26 cellular contexts compared by ENCODE assay signal in genomic region chr12:122060069-122060468, GRCh38. TPM values are rescaled to one million over a fixed set of nuclear protein-coding genes. Genes with fewer than 3 reads are reported as not detected.
DNase-seq lines count a peak whose midpoint lies in the region; ATAC-seq and TF ChIP-seq lines count a peak whose summit lies in the region.
"Had no signal": no experiment of that assay in that cellular context is flagged by ENCODE, and none has a peak within 500 bp of the region (broad histone marks: within the 10 kb centered on the region; RNA-seq: fewer than 3 reads in every experiment).

No MANE protein-coding gene starts in this region.

- WGBS in right cardiac atrium: 40% methylated on average over 20 of the region's 20 CpGs
- no CpG with 5 or more reads among the region's 20 CpGs for WGBS in trophoblast cell (ENCODE audit: extremely low coverage, insufficient coverage, insufficient read length)

- no peak overlapping the region for H2AFZ ChIP-seq in trophoblast cell (ENCODE audit: insufficient read depth, low read length, poor library complexity)

- no peak overlapping the region for H3K23ac ChIP-seq in trophoblast cell (ENCODE audit: low read length)

- no peak overlapping the region for H4K91ac ChIP-seq in trophoblast cell (ENCODE audit: low read depth, low read length)

- no peaks in the 10 kb centered on the region for H3K79me2 ChIP-seq in trophoblast cell (ENCODE audit: control insufficient read depth, insufficient read depth, low read length, poor library complexity)

- no peak overlapping the region for H3K18ac ChIP-seq in trophoblast cell (ENCODE audit: low read length)

- H3K9me3 Mint-ChIP-seq in activated T-helper 2 cell treated with anti-CD3 and anti-CD28 coated beads, Interferon-gamma antibody, Interleukin-2, Interleukin-4, amounts not matched to agents 10 μg/mL and 5 μg/mL and 100 μg/mL, durations not matched to agents 14 hours and 24 hours and 36 hours: no peaks in the 10 kb centered on the region
- H3K9me3 Mint-ChIP-seq: activated naive CD8-positive, alpha-beta T cell treated with anti-CD3 and anti-CD28 coated beads, Interleukin-2, amount 10 ng/mL, durations not matched to agents 7 days and 5 days; mesothelial cell of epicardium; natural killer cell had no signal

- H3K27ac ChIP-seq in right cardiac atrium (ENCODE audit: low read length): no peak overlapping the region
- no peak overlapping the region for H3K27ac ChIP-seq in trophoblast cell (ENCODE audit: low read depth, low read length)
- H3K27ac ChIP-seq in tibial artery: peak overlapping the region; percentile 11 to 30
- H3K27ac ChIP-seq: thyroid gland had no signal

- peaks cover 12% of the 10 kb centered on the region for H3K79me1 ChIP-seq in trophoblast cell (ENCODE audit: low read length)

- no peak overlapping the region for H4K8ac ChIP-seq in trophoblast cell (ENCODE audit: low read depth, low read length)

- H3K4me1 ChIP-seq in NT2/D1 (ENCODE audit: insufficient read depth, insufficient read length) (peaks cover 17% of the 10 kb centered on the region), right cardiac atrium (ENCODE audit: control insufficient read depth, insufficient read depth, low read length) (peaks cover 15% of the 10 kb centered on the region), trophoblast cell (ENCODE audit: control insufficient read depth in 1 of 2, insufficient read depth in 2 of 2, low read length in 2 of 2) (peaks cover 30 to 34% of the 10 kb centered on the region in 2 experiments), tibial artery (peaks cover 6 to 39% (median 32%) of the 10 kb centered on the region in 4 donors)

- H3K4ac ChIP-seq in trophoblast cell (ENCODE audit: low read depth, low read length): no peak overlapping the region

- H3K9ac ChIP-seq in NT2/D1 (ENCODE audit: insufficient read length, low read depth): peak overlapping the region; percentile 36
- H3K9ac ChIP-seq in trophoblast cell (ENCODE audit: low read length): no peak overlapping the region

- H3K27me3 ChIP-seq in NT2/D1 (ENCODE audit: insufficient read depth, insufficient read length) (no peaks in the 10 kb centered on the region), right cardiac atrium (ENCODE audit: control insufficient read depth, insufficient read depth) (no peaks in the 10 kb centered on the region), trophoblast cell (ENCODE audit: insufficient read depth, low read length) (no peaks in the 10 kb centered on the region), tibial artery (no peaks in the 10 kb centered on the region)
- H3K27me3 ChIP-seq: BLaER1 treated with 17β-estradiol and CSF1 and Interleukin-3, amounts not matched to agents 10 nM and 100 nM; thyroid gland had no signal

- H3K9me3 ChIP-seq in NT2/D1 (ENCODE audit: insufficient read depth, low read length): no peaks in the 10 kb centered on the region
- H3K9me3 ChIP-seq in right cardiac atrium (ENCODE audit: control insufficient read depth, low read length): no peaks in the 10 kb centered on the region
- H3K9me3 ChIP-seq in trophoblast cell (ENCODE audit: insufficient read depth, low read depth, low read length): no peaks in the 10 kb centered on the region
- H3K9me3 ChIP-seq in tibial artery: no peaks in the 10 kb centered on the region
- H3K9me3 ChIP-seq: BLaER1 treated with 17β-estradiol and CSF1 and Interleukin-3, amounts not matched to agents 10 nM and 100 nM; thyroid gland had no signal

- TF ChIP-seq CTCF in tibial artery (IDR thresholded peaks at IDR 0.05): no peak

- no peak for ATAC-seq in right cardiac atrium
- no peak for ATAC-seq in GM19324 (IDR thresholded peaks at IDR 0.05; ENCODE audit: low FRiP score, unreplicated experiment)
- ATAC-seq in HG02642 (IDR thresholded peaks at IDR 0.05; ENCODE audit: poor library complexity, unreplicated experiment): no peak
- ATAC-seq: activated CD4-positive, alpha-beta T cell treated with anti-CD3 and anti-CD28 coated beads for 36 hours; natural killer cell had no signal

- no peak overlapping the region for H2BK12ac ChIP-seq in trophoblast cell (ENCODE audit: low read length)

- peaks cover 37% of the 10 kb centered on the region for H3K36me3 ChIP-seq in NT2/D1 (ENCODE audit: insufficient read depth, insufficient read length, low read length)
- H3K36me3 ChIP-seq in trophoblast cell (ENCODE audit: control insufficient read depth in 1 of 2, insufficient read depth in 2 of 2, low read length in 2 of 2): peaks cover 4 to 9% of the 10 kb centered on the region in 2 experiments
- peaks cover 0 to 60% (median 35%) of the 10 kb centered on the region in 3 donors for H3K36me3 ChIP-seq in tibial artery
- H3K36me3 ChIP-seq: thyroid gland had no signal

- H2BK5ac ChIP-seq in trophoblast cell (ENCODE audit: low read depth, low read length, poor library complexity): no peak overlapping the region

- H3K27me3 Mint-ChIP-seq in activated T-helper 2 cell treated with anti-CD3 and anti-CD28 coated beads, Interferon-gamma antibody, Interleukin-2, Interleukin-4, amounts not matched to agents 10 μg/mL and 5 μg/mL and 100 μg/mL, durations not matched to agents 14 hours and 24 hours and 36 hours (ENCODE audit: low read depth): no peaks in the 10 kb centered on the region
- H3K27me3 Mint-ChIP-seq: activated CD4-positive, alpha-beta T cell treated with anti-CD3 and anti-CD28 coated beads for 36 hours; activated naive CD8-positive, alpha-beta T cell treated with anti-CD3 and anti-CD28 coated beads, Interleukin-2, amount 10 ng/mL, durations not matched to agents 7 days and 5 days had no signal

- no peak overlapping the region for H4K12ac ChIP-seq in trophoblast cell (ENCODE audit: low read depth, low read length)

- peak overlapping the region; percentile 9 for H3K14ac ChIP-seq in trophoblast cell (ENCODE audit: low read length)

- intact Hi-C loops in right cardiac atrium (cut with DNase I) (no loop called here), tibial artery (cut with DNase I; ENCODE audit: low total_unique reads) (no loop called here)
- intact Hi-C loops in activated T-helper 2 cell treated with anti-CD3 and anti-CD28 coated beads, Interferon-gamma antibody, Interleukin-2, Interleukin-4, amounts not matched to agents 10 μg/mL and 5 μg/mL and 100 μg/mL, durations not matched to agents 14 hours and 24 hours and 36 hours (cut with micrococcal nuclease): no loop called here

- H2BK120ac ChIP-seq in trophoblast cell (ENCODE audit: insufficient read depth, low read length, poor library complexity): no peak overlapping the region

- H3K4me3 ChIP-seq in NT2/D1 (ENCODE audit: insufficient read length, low read depth): no peak overlapping the region
- no peak overlapping the region for H3K4me3 ChIP-seq in right cardiac atrium (ENCODE audit: low read length)
- no peak overlapping the region for H3K4me3 ChIP-seq in trophoblast cell (ENCODE audit: low read depth, low read length)
- H3K4me3 ChIP-seq in tibial artery: no peak overlapping the region
- H3K4me3 ChIP-seq: BLaER1 treated with 17β-estradiol and CSF1 and Interleukin-3, amounts not matched to agents 10 nM and 100 nM; thyroid gland had no signal

- no peak overlapping the region for H3K4me2 ChIP-seq in trophoblast cell (ENCODE audit: low read length)
- H3K4me2 ChIP-seq: BLaER1 treated with 17β-estradiol and CSF1 and Interleukin-3, amounts not matched to agents 10 nM and 100 nM had no signal

- DNase-seq in NT2/D1 (ENCODE audit: low read depth, low spot score) (no peak), right cardiac atrium (peak in 2 of 3 donors; percentile 75 to 80), trophoblast cell (no peak), tibial artery (no peak)
- DNase-seq in activated T-helper 2 cell treated with anti-CD3 and anti-CD28 coated beads, Interferon-gamma antibody, Interleukin-2, Interleukin-4, amounts not matched to agents 10 μg/mL and 5 μg/mL and 100 μg/mL, durations not matched to agents 14 hours and 24 hours and 36 hours (ENCODE audit: low spot score): no peak
- DNase-seq: activated CD4-positive, alpha-beta T cell treated with anti-CD3 and anti-CD28 coated beads for 36 hours; activated gamma-delta T cell; activated naive CD8-positive, alpha-beta T cell treated with anti-CD3 and anti-CD28 coated beads, Interleukin-2, amount 10 ng/mL, durations not matched to agents 7 days and 5 days; central memory CD4-positive, alpha-beta T cell; dermis blood vessel endothelial cell; DMS79; GF-D8; KBM-7; natural killer cell; NCI-H1105 treated with DMSO at 0.1 percent for 48 hours; NCI-H2081; NCI-H226; NCI-H748 treated with DMSO at 0.1 percent for 48 hours; OCI-M1; stimulated activated CD4-positive, alpha-beta T cell treated with anti-CD3 and anti-CD28 coated beads, Interleukin-15, amount 100 ng/mL, for 24 hours; stimulated activated naive CD4-positive, alpha-beta T cell treated with Interleukin-2 at 50 U/mL for 16 hours; thyroid gland had no signal

- H3K36me3 Mint-ChIP-seq in activated T-helper 2 cell treated with anti-CD3 and anti-CD28 coated beads, Interferon-gamma antibody, Interleukin-2, Interleukin-4, amounts not matched to agents 10 μg/mL and 5 μg/mL and 100 μg/mL, durations not matched to agents 14 hours and 24 hours and 36 hours (ENCODE audit: low read depth): peaks cover 8% of the 10 kb centered on the region
- H3K36me3 Mint-ChIP-seq: activated naive CD8-positive, alpha-beta T cell treated with anti-CD3 and anti-CD28 coated beads, Interleukin-2, amount 10 ng/mL, durations not matched to agents 7 days and 5 days; natural killer cell had no signal

- no peak overlapping the region for H3K27ac Mint-ChIP-seq in activated T-helper 2 cell treated with anti-CD3 and anti-CD28 coated beads, Interferon-gamma antibody, Interleukin-2, Interleukin-4, amounts not matched to agents 10 μg/mL and 5 μg/mL and 100 μg/mL, durations not matched to agents 14 hours and 24 hours and 36 hours
- H3K27ac Mint-ChIP-seq: activated CD4-positive, alpha-beta T cell treated with anti-CD3 and anti-CD28 coated beads for 36 hours; activated naive CD8-positive, alpha-beta T cell treated with anti-CD3 and anti-CD28 coated beads, Interleukin-2, amount 10 ng/mL, durations not matched to agents 7 days and 5 days; mesothelial cell of epicardium; natural killer cell had no signal

- no peak overlapping the region for H3K4me3 Mint-ChIP-seq in activated T-helper 2 cell treated with anti-CD3 and anti-CD28 coated beads, Interferon-gamma antibody, Interleukin-2, Interleukin-4, amounts not matched to agents 10 μg/mL and 5 μg/mL and 100 μg/mL, durations not matched to agents 14 hours and 24 hours and 36 hours (ENCODE audit: low read depth)
- H3K4me3 Mint-ChIP-seq: activated CD4-positive, alpha-beta T cell treated with anti-CD3 and anti-CD28 coated beads for 36 hours; activated naive CD8-positive, alpha-beta T cell treated with anti-CD3 and anti-CD28 coated beads, Interleukin-2, amount 10 ng/mL, durations not matched to agents 7 days and 5 days; mesothelial cell of epicardium; natural killer cell had no signal

- no peak overlapping the region for H2AK5ac ChIP-seq in trophoblast cell (ENCODE audit: low read length)

- H3K4me1 Mint-ChIP-seq in activated T-helper 2 cell treated with anti-CD3 and anti-CD28 coated beads, Interferon-gamma antibody, Interleukin-2, Interleukin-4, amounts not matched to agents 10 μg/mL and 5 μg/mL and 100 μg/mL, durations not matched to agents 14 hours and 24 hours and 36 hours (ENCODE audit: low read depth): peaks cover 4% of the 10 kb centered on the region
- H3K4me1 Mint-ChIP-seq: natural killer cell had no signal

RNA-seq across cellular contexts. Expression of gene MLXIP, which starts 18.5 kb away (rescaled TPM):
- 10 to 100 TPM; 28.8 to 36.0 (median 33.9) TPM for total RNA-seq in right cardiac atrium
- 26.4 TPM for polyA plus RNA-seq in right cardiac atrium
- polyA plus RNA-seq in trophoblast cell (2013): 28.9 and 29.4 TPM in 2 replicates
- total RNA-seq in activated T-helper 2 cell treated with anti-CD3 and anti-CD28 coated beads, Interferon-gamma antibody, Interleukin-2, Interleukin-4, amounts not matched to agents 10 μg/mL and 5 μg/mL and 100 μg/mL, durations not matched to agents 14 hours and 24 hours and 36 hours: 36.7 and 41.4 TPM in 2 replicates

RNA-seq across cellular contexts. Expression of gene BCL7A, which starts 38.4 kb away (rescaled TPM):
- 10 to 100 TPM in 3 of 4 donors, 1 to 10 TPM in 1; 9.5 to 13.2 (median 11.8) TPM for total RNA-seq in right cardiac atrium
- 6.7 TPM for polyA plus RNA-seq in right cardiac atrium
- 5.1 and 5.2 TPM in 2 replicates for polyA plus RNA-seq in trophoblast cell (2013)
- total RNA-seq in activated T-helper 2 cell treated with anti-CD3 and anti-CD28 coated beads, Interferon-gamma antibody, Interleukin-2, Interleukin-4, amounts not matched to agents 10 μg/mL and 5 μg/mL and 100 μg/mL, durations not matched to agents 14 hours and 24 hours and 36 hours: 11.4 and 12.5 TPM in 2 replicates

Comparison
In these comparisons a context has a peak if more than half of its experiments do, and no peak if none do; other contexts are left out.
1. DNase-seq: peak in right cardiac atrium (2 of 3); none in NT2/D1 (single experiment), trophoblast cell (0 of 2), tibial artery (0 of 2) and activated T-helper 2 cell treated with anti-CD3 and anti-CD28 coated beads, Interferon-gamma antibody, Interleukin-2, Interleukin-4, amounts not matched to agents 10 μg/mL and 5 μg/mL and 100 μg/mL, durations not matched to agents 14 hours and 24 hours and 36 hours (single experiment).
2. H3K27ac ChIP-seq: peak in tibial artery (2 of 2); none in right cardiac atrium (single experiment) and trophoblast cell (single experiment).